25 cellular contexts compared by ENCODE assay signal in the genomic region with DNA sequence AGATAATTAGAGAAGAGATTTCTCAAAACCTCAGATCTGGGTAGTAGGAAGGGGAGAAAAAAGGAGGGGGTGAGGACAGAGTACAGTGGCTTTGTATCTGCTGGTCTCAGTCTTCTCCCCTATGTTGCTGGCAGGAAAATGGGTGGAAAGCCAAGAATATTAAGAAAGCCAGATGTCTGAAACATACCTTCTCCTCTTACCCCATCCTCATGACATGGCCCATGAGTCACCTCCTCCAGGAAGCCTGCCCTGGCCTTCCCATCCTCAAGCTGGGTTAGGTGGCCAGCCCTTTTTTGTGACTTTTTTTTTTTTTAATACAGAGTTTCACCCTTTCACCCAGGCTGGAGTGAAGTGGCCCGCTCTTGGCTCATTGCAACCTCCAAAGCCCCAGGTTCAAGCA.
DNase-seq lines count a peak whose midpoint lies in the region; ATAC-seq, FAIRE-seq and TF ChIP-seq lines count a peak whose summit lies in the region.
"Had no signal": no experiment of that assay in that cellular context is flagged by ENCODE, and none has a peak within 500 bp of the region (broad histone marks: within the 10 kb centered on the region; RNA-seq: fewer than 3 reads in every experiment).

No MANE protein-coding gene starts in this region.

- no peak overlapping the region for H3K4me3 Mint-ChIP-seq in T-helper 2 cell treated with Interferon-gamma antibody and Interleukin-4, amounts not matched to agents 5 μg/mL and 100 μg/mL, for 36 hours
- no peak overlapping the region for H3K4me3 Mint-ChIP-seq in activated CD8-positive, alpha-beta T cell treated with anti-CD3 and anti-CD28 coated beads for 36 hours
- H3K4me3 Mint-ChIP-seq: activated CD4-positive, alpha-beta T cell treated with anti-CD3 and anti-CD28 coated beads for 36 hours; CD4-positive, alpha-beta T cell; mesothelial cell of epicardium; neural progenitor cell; type B pancreatic cell had no signal

- H3K27ac ChIP-seq in HepG2 (ENCODE audit: extremely low read length, insufficient read depth, low read length) (no peak overlapping the region), right lobe of liver (no peak overlapping the region), adrenal gland (peak overlapping the region in 3 of 5 donors; percentile 4 to 93 (median 47))
- H3K27ac ChIP-seq: coronary artery, neural progenitor cell had no signal

- H3K4me3 ChIP-seq in HepG2 (replicated peaks in 1 of 3; ENCODE audit: insufficient read depth in 1 of 3, low read depth in 2 of 3, low read length in 3 of 3) (no peak overlapping the region), right lobe of liver (no peak overlapping the region), adrenal gland (no peak overlapping the region), fibroblast of the aortic adventitia (ENCODE audit: low read depth, low read length) (no peak overlapping the region)
- H3K4me3 ChIP-seq: coronary artery, neural progenitor cell had no signal

- no peaks in the 10 kb centered on the region for H3K9me3 Mint-ChIP-seq in T-helper 2 cell treated with Interferon-gamma antibody and Interleukin-4, amounts not matched to agents 5 μg/mL and 100 μg/mL, for 36 hours
- H3K9me3 Mint-ChIP-seq in activated CD8-positive, alpha-beta T cell treated with anti-CD3 and anti-CD28 coated beads for 36 hours = no peaks in the 10 kb centered on the region
- H3K9me3 Mint-ChIP-seq: CD4-positive, alpha-beta T cell; mesothelial cell of epicardium; neural progenitor cell; type B pancreatic cell had no signal

- no peak overlapping the region for H2AFZ ChIP-seq in HepG2 (ENCODE audit: low read length)
- H2AFZ ChIP-seq: neural progenitor cell had no signal

- no peak overlapping the region for H3K9ac ChIP-seq in HepG2 (ENCODE audit: insufficient read depth, low read depth, low read length)
- H3K9ac ChIP-seq: neural progenitor cell had no signal

- H3K4me1 ChIP-seq in HepG2 (ENCODE audit: insufficient read depth, low read length) = peaks cover 61% of the 10 kb centered on the region
- H3K4me1 ChIP-seq in right lobe of liver = peaks cover 0 to 93% (median 44%) of the 10 kb centered on the region in 4 donors
- peaks cover 71 to 77% of the 10 kb centered on the region in 2 donors for H3K4me1 ChIP-seq in adrenal gland (replicated peaks in 1 of 2)

- POLR2A ChIA-PET in HepG2 (lab: Yijun Ruan, JAX) = interaction anchor here (0.6 kb wide), 1 partner anchor 110 kb away, joined by 3 read pairs; no protein-coding TSS in a partner anchor
- POLR2A ChIA-PET in activated CD8-positive, alpha-beta T cell treated with anti-CD3 and anti-CD28 coated beads for 36 hours (lab: Charles Lee) = no interaction called here

- no peak overlapping the region for H3K27ac Mint-ChIP-seq in T-helper 2 cell treated with Interferon-gamma antibody and Interleukin-4, amounts not matched to agents 5 μg/mL and 100 μg/mL, for 36 hours
- no peak overlapping the region for H3K27ac Mint-ChIP-seq in activated CD8-positive, alpha-beta T cell treated with anti-CD3 and anti-CD28 coated beads for 36 hours
- H3K27ac Mint-ChIP-seq: activated CD4-positive, alpha-beta T cell treated with anti-CD3 and anti-CD28 coated beads for 36 hours; CD4-positive, alpha-beta T cell; mesothelial cell of epicardium; neural progenitor cell; type B pancreatic cell had no signal

- in situ Hi-C loops in HepG2 (cut with HindIII; ENCODE audit: extremely low pct_ligation_motif_present, low pct_unique_long_range_greater_than_20kb) = loop anchor here (10.0 kb wide), 1 partner anchor 549 kb away; no protein-coding TSS in a partner anchor

- H3K4me2 ChIP-seq in HepG2 (ENCODE audit: low read depth, low read length) = no peak overlapping the region
- H3K4me2 ChIP-seq: neural progenitor cell had no signal

- CTCF ChIA-PET in HepG2 (lab: Yijun Ruan, JAX; ENCODE audit: low intra/inter-chr PET ratio, low total read pairs) = no interaction called here
- CTCF ChIA-PET in activated CD8-positive, alpha-beta T cell treated with anti-CD3 and anti-CD28 coated beads for 36 hours (lab: Charles Lee) = no interaction called here

- intact Hi-C loops in HepG2 (cut with micrococcal nuclease; ENCODE audit: unreplicated experiment) = no loop called here
- intact Hi-C loops in right lobe of liver (cut with DNase I) = loop anchor here in 1 of 2 donors (10.0 kb wide), 1 partner anchor 289 kb away; no protein-coding TSS in a partner anchor
- intact Hi-C loops in adrenal gland (cut with DNase I) = loop anchor here in 1 of 2 donors (10.0 kb wide), 2 partner anchors 49 to 289 kb away; no protein-coding TSS in a partner anchor
- intact Hi-C loops in activated CD8-positive, alpha-beta T cell treated with anti-CD3 and anti-CD28 coated beads for 36 hours (cut with micrococcal nuclease) = no loop called here
- intact Hi-C loops in left colon (cut with DNase I, micrococcal nuclease) = no loop called here

- H3K27me3 Mint-ChIP-seq in T-helper 2 cell treated with Interferon-gamma antibody and Interleukin-4, amounts not matched to agents 5 μg/mL and 100 μg/mL, for 36 hours (ENCODE audit: low read depth) = no peaks in the 10 kb centered on the region
- no peaks in the 10 kb centered on the region for H3K27me3 Mint-ChIP-seq in activated CD8-positive, alpha-beta T cell treated with anti-CD3 and anti-CD28 coated beads for 36 hours
- H3K27me3 Mint-ChIP-seq: activated CD4-positive, alpha-beta T cell treated with anti-CD3 and anti-CD28 coated beads for 36 hours; CD4-positive, alpha-beta T cell; type B pancreatic cell had no signal

- FAIRE-seq in HepG2 (lab: Jason Lieb, UNC) = no peak
- FAIRE-seq: A204.1 had no signal

- no peaks in the 10 kb centered on the region for H3K4me1 Mint-ChIP-seq in T-helper 2 cell treated with Interferon-gamma antibody and Interleukin-4, amounts not matched to agents 5 μg/mL and 100 μg/mL, for 36 hours (ENCODE audit: low read depth)
- H3K4me1 Mint-ChIP-seq in activated CD8-positive, alpha-beta T cell treated with anti-CD3 and anti-CD28 coated beads for 36 hours (ENCODE audit: low read depth) = no peaks in the 10 kb centered on the region

- H3K36me3 ChIP-seq in HepG2 (replicated peaks in 1 of 2; ENCODE audit: control insufficient read depth in 1 of 2, insufficient read depth in 2 of 2, low read length in 2 of 2) (peaks cover 30 to 79% of the 10 kb centered on the region in 2 experiments), right lobe of liver (peaks cover 0 to 30% (median 14%) of the 10 kb centered on the region in 4 donors), adrenal gland (replicated peaks in 1 of 2) (peaks cover 0 to 54% of the 10 kb centered on the region in 2 donors)
- H3K36me3 ChIP-seq: neural progenitor cell had no signal

- no TSS peak for BruUV-seq in HepG2 (replicated peaks; lab: Mats Ljungman, UMichigan)

- peaks cover 10% of the 10 kb centered on the region for H4K20me1 ChIP-seq in HepG2 (ENCODE audit: insufficient read depth, low read length)

- H3K27me3 ChIP-seq in HepG2 (ENCODE audit: control insufficient read depth in 1 of 2, insufficient read depth in 2 of 2, low read length in 2 of 2) (no peaks in the 10 kb centered on the region), right lobe of liver (no peaks in the 10 kb centered on the region), adrenal gland (no peaks in the 10 kb centered on the region)
- H3K27me3 ChIP-seq: neural progenitor cell had no signal

- no peak for TF ChIP-seq RAD21 in HepG2 (CRISPR knock-in tag; IDR thresholded peaks at IDR 0.05)

- no peak for ATAC-seq in HepG2
- ATAC-seq in right lobe of liver = no peak
- no peak for ATAC-seq in activated CD8-positive, alpha-beta T cell treated with anti-CD3 and anti-CD28 coated beads for 36 hours
- no peak for ATAC-seq in left colon
- ATAC-seq: activated CD4-positive, alpha-beta T cell treated with anti-CD3 and anti-CD28 coated beads for 36 hours; HCT116 had no signal

- WGBS in HepG2 (ENCODE audit: low lambda C conversion rate) = 100% methylated on average over 1 of the region's 1 CpG
- WGBS in right lobe of liver (ENCODE audit: insufficient coverage, low coverage, low lambda C conversion rate, missing lambda C conversion rate) = 60% methylated on average over 1 of the region's 1 CpG
- WGBS in adrenal gland, 4 donors = 91 to 100% (median 98%) methylated on average over 1 of the region's 1 CpG

- H3K9me3 ChIP-seq in HepG2 (ENCODE audit: low read length) = no peaks in the 10 kb centered on the region
- H3K9me3 ChIP-seq in right lobe of liver = no peaks in the 10 kb centered on the region
- no peaks in the 10 kb centered on the region for H3K9me3 ChIP-seq in adrenal gland (replicated peaks in 1 of 3)

- H3K36me3 Mint-ChIP-seq in T-helper 2 cell treated with Interferon-gamma antibody and Interleukin-4, amounts not matched to agents 5 μg/mL and 100 μg/mL, for 36 hours (ENCODE audit: low read depth) = no peaks in the 10 kb centered on the region
- no peaks in the 10 kb centered on the region for H3K36me3 Mint-ChIP-seq in activated CD8-positive, alpha-beta T cell treated with anti-CD3 and anti-CD28 coated beads for 36 hours (ENCODE audit: low read depth)
- H3K36me3 Mint-ChIP-seq: neural progenitor cell had no signal

- peaks cover 48% of the 10 kb centered on the region for H3K79me2 ChIP-seq in HepG2 (ENCODE audit: insufficient read depth, low read length)

- TF ChIP-seq EP300 in HepG2 (IDR thresholded peaks at IDR 0.05; ENCODE audit: low read depth in 2 of 2, low read length in 2 of 2) (no peak), HepG2 (CRISPR knock-in tag; IDR thresholded peaks at IDR 0.05; ENCODE audit: borderline replicate concordance) (no peak)

- DNase-seq in HepG2 (ENCODE audit: low spot score) (no peak), right lobe of liver (no peak), adrenal gland (peak in 2 of 7 donors; percentile 32 to 46), fibroblast of the aortic adventitia (ENCODE audit: low read depth) (peak; percentile 51), SIG-M5 treated with dmso at 0.1 percent for 504 hours (lab: John Stamatoyannopoulos, UW; ENCODE audit: unreplicated experiment) (no peak), left colon (no peak)
- DNase-seq in T-helper 2 cell treated with Interferon-gamma antibody and Interleukin-4, amounts not matched to agents 5 μg/mL and 100 μg/mL, for 36 hours (ENCODE audit: low spot score) = no peak
- DNase-seq in activated CD8-positive, alpha-beta T cell treated with anti-CD3 and anti-CD28 coated beads for 36 hours = no peak
- DNase-seq: activated CD4-positive, alpha-beta T cell treated with anti-CD3 and anti-CD28 coated beads for 36 hours; activated CD8-positive, alpha-beta memory T cell treated with anti-CD3 and anti-CD28 coated beads, Interleukin-2, amount 50 U/mL, for 48 hours; activated naive CD4-positive, alpha-beta T cell; CD4-positive, alpha-beta T cell; DMS53; islet precursor cell; NCI-H1930; SIG-M5; stimulated activated CD4-positive, alpha-beta T cell treated with anti-CD3 and anti-CD28 coated beads, Interleukin-15, amount 100 ng/mL, for 24 hours; stimulated activated naive CD4-positive, alpha-beta T cell; T1000 had no signal

- TF ChIP-seq CTCF in HepG2 (CRISPR knock-in tag; IDR thresholded peaks at IDR 0.05) (no peak), right lobe of liver (IDR thresholded peaks at IDR 0.05) (no peak), adrenal gland (IDR thresholded peaks at IDR 0.05) (no peak), fibroblast of the aortic adventitia (IDR thresholded peaks at IDR 0.05; ENCODE audit: insufficient read depth, low read length) (no peak)
- no peak for TF ChIP-seq CTCF in activated CD8-positive, alpha-beta T cell treated with anti-CD3 and anti-CD28 coated beads for 36 hours (IDR thresholded peaks at IDR 0.05)

- TF ChIP-seq POLR2A in HepG2 (IDR thresholded peaks at IDR 0.05; ENCODE audit: insufficient read depth in 1 of 2, low read depth in 2 of 2, low read length in 2 of 2) = no peak
- TF ChIP-seq POLR2A in right lobe of liver (IDR thresholded peaks at IDR 0.05) = no peak
- no peak for TF ChIP-seq POLR2A in adrenal gland (IDR thresholded peaks at IDR 0.05)

Comparison
In these comparisons a context has a peak if more than half of its experiments do, and no peak if none do; other contexts are left out.
1. H3K27ac ChIP-seq: peak in adrenal gland (3 of 5); none in HepG2 (single experiment) and right lobe of liver (0 of 3).